6 cellular contexts compared by ENCODE assay signal in genomic region chr17:50534222-50534978, GRCh38. TPM values are rescaled to one million over a fixed set of nuclear protein-coding genes. Genes with fewer than 3 reads are reported as not detected.
DNase-seq lines count a peak whose midpoint lies in the region; ATAC-seq and TF ChIP-seq lines count a peak whose summit lies in the region.

No MANE protein-coding gene starts in this region.

- H3K4me2 ChIP-seq in BLaER1, result peak overlapping the region; percentile 6; the same call in 1 of the 2 replicates

- H3K36me3 ChIP-seq in BLaER1 (no peaks in the 10 kb centered on the region), kidney epithelial cell (ENCODE audit: control insufficient read depth, insufficient read depth, low read length) (no peaks in the 10 kb centered on the region)

- ATAC-seq in SK-N-SH treated with all-trans-retinoic acid at 6 μM for 48 hours (peak; percentile 24), GM19397 (IDR thresholded peaks at IDR 0.05; ENCODE audit: unreplicated experiment) (no peak)

- H3K27me3 ChIP-seq in BLaER1, result peaks cover 56% of the 10 kb centered on the region
- peaks cover 16% of the 10 kb centered on the region for H3K27me3 ChIP-seq in kidney epithelial cell (ENCODE audit: control insufficient read depth, insufficient read depth, low read length)

- DNase-seq in kidney epithelial cell (ENCODE audit: low read depth), result no peak
- no peak for DNase-seq in NK-92 (lab: John Stamatoyannopoulos, UW; ENCODE audit: unreplicated experiment)
- no peak for DNase-seq in hippocampal formation (lab: John Stamatoyannopoulos, UW)

- no peak overlapping the region for H3K9ac ChIP-seq in BLaER1

- peaks cover 33% of the 10 kb centered on the region for H3K4me1 ChIP-seq in BLaER1

- H3K4me3 ChIP-seq in BLaER1 (no peak overlapping the region), kidney epithelial cell (ENCODE audit: low read depth, low read length) (no peak overlapping the region)

- H3K27ac ChIP-seq in BLaER1, result no peak overlapping the region

- peaks cover 16% of the 10 kb centered on the region for H4K20me1 ChIP-seq in BLaER1

- TF ChIP-seq CTCF in kidney epithelial cell (IDR thresholded peaks at IDR 0.05; ENCODE audit: insufficient read depth, low read length, poor library complexity, severe bottlenecking), result peak; percentile 56

- no peaks in the 10 kb centered on the region for H3K9me3 ChIP-seq in BLaER1

TF ChIP-seq in SK-N-SH treated with all-trans-retinoic acid at 6 μM for 48 hours, 23 proteins besides CTCF, POLR2A, EP300 and RAD21:
- TF ChIP-seq BACH2 (CRISPR knock-in tag; IDR thresholded peaks at IDR 0.05; ENCODE audit: borderline replicate concordance) (no peak), ZNF70 (CRISPR knock-in tag; IDR thresholded peaks at IDR 0.05) (no peak), ESRRG (CRISPR knock-in tag; IDR thresholded peaks at IDR 0.05) (no peak), RARB (CRISPR knock-in tag; IDR thresholded peaks at IDR 0.05) (no peak), ZFP3 (CRISPR knock-in tag; IDR thresholded peaks at IDR 0.05) (no peak), CREB5 (CRISPR knock-in tag; IDR thresholded peaks at IDR 0.05; ENCODE audit: low read depth) (no peak), SNAI2 (CRISPR knock-in tag; IDR thresholded peaks at IDR 0.05) (no peak), PPARA (CRISPR knock-in tag; IDR thresholded peaks at IDR 0.05; ENCODE audit: borderline replicate concordance) (no peak)

RNA-seq across cellular contexts. Expression of gene EPN3, which starts 1.9 kb away (rescaled TPM):
- 0.62 and 0.84 TPM in 2 replicates for total RNA-seq in kidney epithelial cell

RNA-seq across cellular contexts. Expression of gene SPATA20, which starts 12.6 kb away (rescaled TPM):
- total RNA-seq in kidney epithelial cell, result 58.9 and 79.4 TPM in 2 replicates

RNA-seq across cellular contexts. Expression of gene CACNA1G, which starts 26.1 kb away (rescaled TPM):
- total RNA-seq in kidney epithelial cell, result 0.07 TPM in 1 of 2 replicates, not detected in the other

RNA-seq across cellular contexts. Expression of gene MYCBPAP, which starts 26.2 kb away (rescaled TPM):
- total RNA-seq in kidney epithelial cell, result 0.14 and 0.50 TPM in 2 replicates

RNA-seq across cellular contexts. Expression of gene RSAD1, which starts 55.7 kb away (rescaled TPM):
- 28.4 and 31.1 TPM in 2 replicates for total RNA-seq in kidney epithelial cell
